In genomic region chr2:69013123-69013836, GRCh38 we compare ENCODE assay signal across 1 cellular context.
TF ChIP-seq lines count a peak whose summit lies in the region.

Gene ANTXR1 (plus strand): TSS chr2:69013179. CDS start chr2:69013500, 321 bp downstream.

TF ChIP-seq in HepG2, 621 proteins besides CTCF, POLR2A, EP300 and RAD21 (continued from another document and continues in another):
- TF ChIP-seq PRDM15 (CRISPR knock-in tag; IDR thresholded peaks at IDR 0.05), result no peak
- 0 out of 2 replicates have a peak, but pooled peaks have one; percentile 35 for TF ChIP-seq DNMT1 (CRISPR knock-in tag; IDR thresholded peaks at IDR 0.05)
- 0 out of 2 replicates have a peak, but pooled peaks have one; percentile 21 for TF ChIP-seq TIGD3 (CRISPR knock-in tag; IDR thresholded peaks at IDR 0.05; ENCODE audit: borderline replicate concordance)
- TF ChIP-seq KDM2A (CRISPR knock-in tag; IDR thresholded peaks at IDR 0.05; ENCODE audit: borderline replicate concordance, low read depth), result peak; percentile 54; the same call in 1 of the 2 replicates
- peak; percentile 69 for TF ChIP-seq HNRNPLL (IDR thresholded peaks at IDR 0.05; ENCODE audit: low read depth, low read length, poor library complexity, severe bottlenecking)
- TF ChIP-seq ZSCAN31 (CRISPR knock-in tag; IDR thresholded peaks at IDR 0.05; ENCODE audit: low read depth), result peak; percentile 62
- peak; percentile 37; the same call in 1 of the 2 replicates for TF ChIP-seq SAP130 (CRISPR knock-in tag; IDR thresholded peaks at IDR 0.05; ENCODE audit: low read depth)
- TF ChIP-seq CCAR2 (optimal IDR thresholded peaks at IDR 0.05; ENCODE audit: low read depth, low read length), result no peak
- 0 out of 2 replicates have a peak, but pooled peaks have one; percentile 17 for TF ChIP-seq ZNF253 (CRISPR knock-in tag; IDR thresholded peaks at IDR 0.05; ENCODE audit: borderline replicate concordance)
- no peak for TF ChIP-seq SRSF9 (IDR thresholded peaks at IDR 0.05; ENCODE audit: borderline replicate concordance, insufficient read depth, low read depth, low read length, poor library complexity, severe bottlenecking)
- peak; percentile 77; the same call in 1 of the 2 replicates for TF ChIP-seq MTA1 (CRISPR knock-in tag; IDR thresholded peaks at IDR 0.05; ENCODE audit: borderline replicate concordance)
- peak in 1 of 2 experiments; percentile 20; a peak in 1 of 4 replicates for TF ChIP-seq KLF16 (CRISPR knock-in tag; IDR thresholded peaks at IDR 0.05)
- 0 out of 2 replicates have a peak, but pooled peaks have one; percentile 37 for TF ChIP-seq SNAI1 (CRISPR knock-in tag; IDR thresholded peaks at IDR 0.05; ENCODE audit: borderline replicate concordance)
- TF ChIP-seq PHF20 (CRISPR knock-in tag; IDR thresholded peaks at IDR 0.05), result peak; percentile 48
- 0 out of 2 replicates have a peak, but pooled peaks have one; percentile 51 for TF ChIP-seq ZBTB20 (CRISPR knock-in tag; IDR thresholded peaks at IDR 0.05; ENCODE audit: borderline replicate concordance, low read depth)
- TF ChIP-seq EED (CRISPR knock-in tag; IDR thresholded peaks at IDR 0.05), result no peak
- peak; percentile 59; the same call in 1 of the 2 replicates for TF ChIP-seq ZNF512B (CRISPR knock-in tag; IDR thresholded peaks at IDR 0.05; ENCODE audit: borderline replicate concordance)
- peak; percentile 88; the same call in 1 of the 2 replicates for TF ChIP-seq HDAC6 (IDR thresholded peaks at IDR 0.05; ENCODE audit: low read depth, low read length)
- TF ChIP-seq THAP9 (CRISPR knock-in tag; IDR thresholded peaks at IDR 0.05; ENCODE audit: borderline replicate concordance), result peak; percentile 54; the same call in 1 of the 2 replicates
- no peak for TF ChIP-seq ZNF780A (CRISPR knock-in tag; IDR thresholded peaks at IDR 0.05)
- TF ChIP-seq ASH2L (IDR thresholded peaks at IDR 0.05; ENCODE audit: insufficient read length, low read depth, low read length), result peak; percentile 67
- TF ChIP-seq KDM5B (CRISPR knock-in tag; IDR thresholded peaks at IDR 0.05; ENCODE audit: borderline replicate concordance), result peak; percentile 88
- TF ChIP-seq ESRRA (CRISPR knock-in tag; IDR thresholded peaks at IDR 0.05; ENCODE audit: low read depth), result no peak
- TF ChIP-seq SMYD3 (CRISPR knock-in tag; IDR thresholded peaks at IDR 0.05), result no peak
- TF ChIP-seq NR2C2 (CRISPR knock-in tag; IDR thresholded peaks at IDR 0.05; ENCODE audit: borderline replicate concordance), result peak; percentile 98
- TF ChIP-seq RXRB (CRISPR knock-in tag; IDR thresholded peaks at IDR 0.05; ENCODE audit: borderline replicate concordance), result peak; percentile 61; the same call in 1 of the 2 replicates
- peak; percentile 74 for TF ChIP-seq ZNF547 (CRISPR knock-in tag; IDR thresholded peaks at IDR 0.05)
- TF ChIP-seq STAG1 (CRISPR knock-in tag; IDR thresholded peaks at IDR 0.05), result peak; percentile 34; the same call in 1 of the 2 replicates
- TF ChIP-seq ZBTB44 (CRISPR knock-in tag; IDR thresholded peaks at IDR 0.05), result peak; percentile 60; the same call in 1 of the 2 replicates
- peak; percentile 65; the same call in 1 of the 2 replicates for TF ChIP-seq ZSCAN30 (CRISPR knock-in tag; IDR thresholded peaks at IDR 0.05)
- no peak for TF ChIP-seq ZNF143 (CRISPR knock-in tag; IDR thresholded peaks at IDR 0.05)
- TF ChIP-seq ATAD3A (CRISPR knock-in tag; IDR thresholded peaks at IDR 0.05), result peak; percentile 77; the same call in 1 of the 2 replicates
- no peak for TF ChIP-seq SMAD3 (CRISPR knock-in tag; IDR thresholded peaks at IDR 0.05)
- TF ChIP-seq ZNF839 (CRISPR knock-in tag; IDR thresholded peaks at IDR 0.05; ENCODE audit: borderline replicate concordance), result 0 out of 2 replicates have a peak, but pooled peaks have one; percentile 12
- peak; percentile 93 for TF ChIP-seq THRA (CRISPR knock-in tag; IDR thresholded peaks at IDR 0.05; ENCODE audit: borderline replicate concordance)
- peak; percentile 82; the same call in 1 of the 2 replicates for TF ChIP-seq KAT7 (CRISPR knock-in tag; IDR thresholded peaks at IDR 0.05; ENCODE audit: borderline replicate concordance)
- TF ChIP-seq YY1 (IDR thresholded peaks at IDR 0.05; ENCODE audit: insufficient read depth, insufficient replicate concordance, low read depth, low read length), result peak; percentile 7
- peak; percentile 30 for TF ChIP-seq ZNF883 (CRISPR knock-in tag; IDR thresholded peaks at IDR 0.05; ENCODE audit: not compliant biosample characterization)
- TF ChIP-seq ZSCAN25 (CRISPR knock-in tag; IDR thresholded peaks at IDR 0.05), result 0 out of 2 replicates have a peak, but pooled peaks have one; percentile 17
- peak; percentile 47 for TF ChIP-seq ZNF781 (CRISPR knock-in tag; IDR thresholded peaks at IDR 0.05; ENCODE audit: borderline replicate concordance, not compliant biosample characterization)
- peak; percentile 52; the same call in 1 of the 2 replicates for TF ChIP-seq KAT8 (CRISPR knock-in tag; IDR thresholded peaks at IDR 0.05)
- TF ChIP-seq POGK (CRISPR knock-in tag; conservative IDR thresholded peaks at IDR 0.05), result 0 out of 2 replicates have a peak, but pooled peaks have one; percentile 19
- TF ChIP-seq KMT2A (CRISPR knock-in tag; IDR thresholded peaks at IDR 0.05), result peak; percentile 78
- peak; percentile 44; the same call in 1 of the 2 replicates for TF ChIP-seq TBX2 (CRISPR knock-in tag; IDR thresholded peaks at IDR 0.05; ENCODE audit: borderline replicate concordance)
- no peak for TF ChIP-seq E2F2 (CRISPR knock-in tag; IDR thresholded peaks at IDR 0.05; ENCODE audit: borderline replicate concordance)
- peak; percentile 72; the same call in 1 of the 2 replicates for TF ChIP-seq EZH2 (conservative IDR thresholded peaks at IDR 0.05; ENCODE audit: low read depth, low read length)
- peak; percentile 38; the same call in 1 of the 2 replicates for TF ChIP-seq FOXC1 (CRISPR knock-in tag; IDR thresholded peaks at IDR 0.05; ENCODE audit: borderline replicate concordance)
